Comparison of ENCODE assay signal across 15 cellular contexts in the genomic region with DNA sequence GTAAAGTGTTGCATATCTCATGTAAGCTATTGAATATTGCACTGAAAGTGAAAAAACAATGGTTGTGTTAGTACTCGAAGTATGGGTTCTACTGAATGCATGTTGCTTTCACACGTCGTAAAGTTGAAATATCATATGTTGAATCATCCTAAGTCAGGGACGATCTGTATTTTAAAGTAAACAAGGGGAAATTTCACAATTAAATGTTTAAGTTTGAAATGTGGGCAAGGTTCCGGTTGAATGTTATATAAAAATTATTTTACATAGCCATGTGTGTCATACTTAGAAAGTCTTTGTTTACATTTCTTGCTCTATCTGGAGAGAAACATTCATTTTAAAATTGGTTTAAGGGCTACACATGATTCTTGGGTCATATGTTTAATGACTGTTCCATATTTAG.
DNase-seq lines count a peak whose midpoint lies in the region; ATAC-seq and TF ChIP-seq lines count a peak whose summit lies in the region.
"Had no signal": no experiment of that assay in that cellular context is flagged by ENCODE, and none has a peak within 500 bp of the region (broad histone marks: within the 10 kb centered on the region; RNA-seq: fewer than 3 reads in every experiment).

No MANE protein-coding gene starts in this region.

- POLR2A ChIA-PET in IMR-90 (lab: Charles Lee; ENCODE audit: unreplicated experiment) (no interaction called here), RWPE1 (lab: Yijun Ruan, JAX; ENCODE audit: low non-redundant PET) (no interaction called here)

- no peak overlapping the region for H3K23ac ChIP-seq in IMR-90 (ENCODE audit: low read depth, low read length)

- no peak overlapping the region for H3K27ac ChIP-seq in IMR-90 (ENCODE audit: insufficient read depth, low read length)
- no peak overlapping the region for H3K27ac ChIP-seq in RWPE1
- H3K27ac ChIP-seq: A549 had no signal

- no peak overlapping the region for H2AK9ac ChIP-seq in IMR-90 (replicated peaks; ENCODE audit: low read depth, low read length, poor library complexity)

- no peak overlapping the region for H4K91ac ChIP-seq in IMR-90 (ENCODE audit: insufficient read depth, low read depth, low read length)

- dilution Hi-C loops in IMR-90 (cut with HindIII; ENCODE audit: low sequenced_read_pairs, unreplicated experiment) = no loop called here

- H3K27me3 ChIP-seq in IMR-90 (ENCODE audit: control insufficient read depth, insufficient read depth, low read length) = no peaks in the 10 kb centered on the region

- peaks cover 3% of the 10 kb centered on the region; the same call in 1 of the 2 replicates for H3K4me1 ChIP-seq in IMR-90 (ENCODE audit: control insufficient read depth, insufficient read depth, low read length)
- H3K4me1 ChIP-seq: A549 had no signal

- TF ChIP-seq CTCF in IMR-90 (conservative IDR thresholded peaks at IDR 0.05; ENCODE audit: low read depth, low read length) (no peak), fibroblast of villous mesenchyme (IDR thresholded peaks at IDR 0.05; ENCODE audit: insufficient read depth, low read depth, low read length) (no peak), lower leg skin (IDR thresholded peaks at IDR 0.05) (no peak), RWPE1 (conservative IDR thresholded peaks at IDR 0.05; ENCODE audit: low read depth) (no peak)

- H3K14ac ChIP-seq in IMR-90 (replicated peaks; ENCODE audit: low read depth, low read length) = no peak overlapping the region

- H3K4me3 ChIP-seq in IMR-90 (ENCODE audit: insufficient read depth, low read depth, low read length) (no peak overlapping the region), fibroblast of villous mesenchyme (ENCODE audit: low read depth, low read length) (no peak overlapping the region), lower leg skin (ENCODE audit: low read depth, poor library complexity, severe bottlenecking) (no peak overlapping the region)
- H3K4me3 ChIP-seq: A549 had no signal

- H2BK5ac ChIP-seq in IMR-90 (ENCODE audit: low read depth, low read length, poor library complexity, severe bottlenecking) = no peak overlapping the region

- H3K56ac ChIP-seq in IMR-90 (ENCODE audit: extremely low read depth, insufficient read depth, low read length) = no peak overlapping the region

- TF ChIP-seq RAD21 in IMR-90 (IDR thresholded peaks at IDR 0.05; ENCODE audit: low read length) = no peak

- H3K18ac ChIP-seq in IMR-90 (ENCODE audit: low read depth, low read length) = no peak overlapping the region

- H2BK15ac ChIP-seq in IMR-90 (ENCODE audit: low read depth, low read length) = no peak overlapping the region

- DNase-seq in ELR (ENCODE audit: low read depth) = peak; percentile 23
- DNase-seq in IMR-90 = peak; percentile 72
- DNase-seq in fibroblast of villous mesenchyme (ENCODE audit: low read depth) = peak; percentile 69
- no peak for DNase-seq in lower leg skin (ENCODE audit: low spot score in 2 of 2)
- no peak for DNase-seq in RWPE1 (ENCODE audit: low spot score)
- DNase-seq in HuH-7.5 (ENCODE audit: low spot score) = no peak
- DNase-seq: CD8-positive, alpha-beta T cell; COR-L47; DMS153; DMS79 treated with DMSO at 0.1 percent for 48 hours; GF-D8; GOT3; H9; HFFc6 had no signal

- TF ChIP-seq POLR2A in IMR-90 (IDR thresholded peaks at IDR 0.05; ENCODE audit: low read depth, low read length) (no peak), lower leg skin (IDR thresholded peaks at IDR 0.05) (no peak)

- H4K8ac ChIP-seq in IMR-90 (ENCODE audit: low read depth in 2 of 2, low read length in 2 of 2) = no peak overlapping the region

- H3K4ac ChIP-seq in IMR-90 (ENCODE audit: low read depth, low read length) = no peak overlapping the region

- H4K20me1 ChIP-seq in IMR-90 (ENCODE audit: insufficient read depth, low read length) = no peaks in the 10 kb centered on the region

- H3K9ac ChIP-seq in IMR-90 (ENCODE audit: low read depth, low read length) = no peak overlapping the region

- no peaks in the 10 kb centered on the region for H3K36me3 ChIP-seq in IMR-90 (ENCODE audit: control insufficient read depth, insufficient read depth, low read length)

- no peak overlapping the region for H4K5ac ChIP-seq in IMR-90 (ENCODE audit: low read depth, low read length)

- WGBS in IMR-90 (ENCODE audit: extremely low coverage in 2 of 2, insufficient read length in 1 of 2), 2 experiments = 60% methylated on average over 1 of the region's 5 CpGs; no CpG with 5 or more reads in 1 of the 2 experiments
- 91% methylated on average over 5 of the region's 5 CpGs for WGBS in lower leg skin, 2 donors

- H3K79me1 ChIP-seq in IMR-90 (ENCODE audit: low read depth in 1 of 2, low read length in 2 of 2) = no peaks in the 10 kb centered on the region

- in situ Hi-C loops in IMR-90 (cut with MboI; ENCODE audit: low sequenced_read_pairs) = no loop called here

- no peak overlapping the region for H2AK5ac ChIP-seq in IMR-90 (ENCODE audit: low read depth, low read length)

- no peaks in the 10 kb centered on the region for H3K9me3 ChIP-seq in IMR-90 (ENCODE audit: control insufficient read depth, insufficient read depth, low read length)
- H3K9me3 ChIP-seq: A549 had no signal

- no peak overlapping the region for H2AFZ ChIP-seq in IMR-90 (replicated peaks; ENCODE audit: low read length, poor library complexity)

- CTCF ChIA-PET in IMR-90 (lab: Yijun Ruan, JAX) = interaction anchor here (0.6 kb wide), 1 partner anchor 29 kb away, joined by 4 read pairs; no protein-coding TSS in a partner anchor
- CTCF ChIA-PET in RWPE1 (lab: Yijun Ruan, JAX) = no interaction called here

- intact Hi-C loops in IMR-90 (cut with micrococcal nuclease) = no loop called here
- intact Hi-C loops in lower leg skin (cut with DNase I; ENCODE audit: low total_unique reads) = no loop called here

- no peak overlapping the region for H2BK20ac ChIP-seq in IMR-90 (ENCODE audit: low read depth, low read length)

- no TSS peak for BruUV-seq in IMR-90 (replicated peaks; lab: Mats Ljungman, UMichigan)

- H2BK120ac ChIP-seq in IMR-90 (ENCODE audit: low read depth, low read length) = no peak overlapping the region

- H3K4me2 ChIP-seq in IMR-90 (ENCODE audit: low read depth, low read length) = peak overlapping the region; percentile 3; the same call in 1 of the 2 replicates
- H3K4me2 ChIP-seq: A549 had no signal

- ATAC-seq in IMR-90 (ENCODE audit: low read depth) = peak; percentile 70
- ATAC-seq: A549; CD8-positive, alpha-beta T cell had no signal

- H3K9me1 ChIP-seq in IMR-90 (ENCODE audit: insufficient read depth, low read length) = no peaks in the 10 kb centered on the region

TF ChIP-seq in IMR-90, 13 proteins besides CTCF, POLR2A, EP300 and RAD21:
- peak; percentile 61; the same call in 1 of the 2 replicates for TF ChIP-seq CEBPB (IDR thresholded peaks at IDR 0.05; ENCODE audit: low read depth, low read length)
- TF ChIP-seq MAFK (IDR thresholded peaks at IDR 0.05; ENCODE audit: low read depth, low read length) = no peak
- TF ChIP-seq FOS (IDR thresholded peaks at IDR 0.05; ENCODE audit: low read depth, low read length) = peak; percentile 16; the same call in 1 of the 2 replicates

Comparison
In these comparisons a context has a peak if more than half of its experiments do, and no peak if none do; other contexts are left out.
1. DNase-seq: peak in ELR (single experiment), IMR-90 (single experiment) and fibroblast of villous mesenchyme (single experiment); none in lower leg skin (0 of 2), RWPE1 (single experiment) and HuH-7.5 (single experiment).